8 cellular contexts compared by ENCODE assay signal in the genomic region with DNA sequence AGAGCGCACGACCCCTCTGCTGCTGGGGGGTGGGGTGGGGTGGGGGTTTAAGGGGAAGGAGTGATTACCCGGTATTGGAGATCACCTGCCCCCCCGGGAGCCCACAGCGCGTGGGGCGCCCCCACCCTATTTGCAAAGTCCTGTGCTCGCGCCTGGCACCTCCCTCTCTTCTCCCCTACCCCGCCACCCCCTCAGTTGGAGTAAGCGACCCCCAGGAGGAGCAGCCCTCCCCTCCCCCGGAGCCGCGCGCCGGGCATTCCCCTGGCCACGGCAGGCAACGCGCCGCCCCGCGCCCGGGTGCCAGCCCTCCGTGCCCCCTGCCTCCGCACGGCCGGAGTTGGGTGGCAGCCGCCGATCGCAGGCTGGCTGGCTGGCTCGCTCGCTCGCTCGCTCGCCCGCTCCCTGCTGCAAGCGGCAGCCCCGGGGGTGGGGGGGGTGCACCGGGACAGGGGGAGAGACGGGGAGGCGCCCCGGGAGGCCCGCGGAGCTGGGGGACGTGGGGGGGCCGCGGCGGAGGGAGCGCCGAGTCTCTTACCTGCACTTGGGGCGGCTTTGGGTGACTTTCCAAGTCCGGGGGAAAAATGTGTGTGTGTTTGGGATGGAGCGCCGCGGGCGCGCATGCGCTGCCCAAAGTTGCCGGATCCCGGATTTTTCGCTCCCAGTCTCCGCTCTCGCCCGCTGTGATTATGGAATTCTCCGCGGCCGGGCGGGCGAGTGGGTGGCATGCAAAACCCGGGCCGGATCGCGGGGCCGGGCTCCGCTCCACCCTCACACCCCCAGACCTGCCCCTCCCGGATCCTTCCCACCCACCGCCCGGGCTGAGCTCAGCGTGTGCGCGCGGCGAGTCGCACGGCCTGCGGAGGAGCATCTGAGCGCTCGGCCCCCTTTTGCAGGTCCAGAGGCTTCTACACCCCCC. TPM values are rescaled to one million over a fixed set of nuclear protein-coding genes. Genes with fewer than 3 reads are reported as not detected.
DNase-seq lines count a peak whose midpoint lies in the region; ATAC-seq and TF ChIP-seq lines count a peak whose summit lies in the region.

A gene with protein sequence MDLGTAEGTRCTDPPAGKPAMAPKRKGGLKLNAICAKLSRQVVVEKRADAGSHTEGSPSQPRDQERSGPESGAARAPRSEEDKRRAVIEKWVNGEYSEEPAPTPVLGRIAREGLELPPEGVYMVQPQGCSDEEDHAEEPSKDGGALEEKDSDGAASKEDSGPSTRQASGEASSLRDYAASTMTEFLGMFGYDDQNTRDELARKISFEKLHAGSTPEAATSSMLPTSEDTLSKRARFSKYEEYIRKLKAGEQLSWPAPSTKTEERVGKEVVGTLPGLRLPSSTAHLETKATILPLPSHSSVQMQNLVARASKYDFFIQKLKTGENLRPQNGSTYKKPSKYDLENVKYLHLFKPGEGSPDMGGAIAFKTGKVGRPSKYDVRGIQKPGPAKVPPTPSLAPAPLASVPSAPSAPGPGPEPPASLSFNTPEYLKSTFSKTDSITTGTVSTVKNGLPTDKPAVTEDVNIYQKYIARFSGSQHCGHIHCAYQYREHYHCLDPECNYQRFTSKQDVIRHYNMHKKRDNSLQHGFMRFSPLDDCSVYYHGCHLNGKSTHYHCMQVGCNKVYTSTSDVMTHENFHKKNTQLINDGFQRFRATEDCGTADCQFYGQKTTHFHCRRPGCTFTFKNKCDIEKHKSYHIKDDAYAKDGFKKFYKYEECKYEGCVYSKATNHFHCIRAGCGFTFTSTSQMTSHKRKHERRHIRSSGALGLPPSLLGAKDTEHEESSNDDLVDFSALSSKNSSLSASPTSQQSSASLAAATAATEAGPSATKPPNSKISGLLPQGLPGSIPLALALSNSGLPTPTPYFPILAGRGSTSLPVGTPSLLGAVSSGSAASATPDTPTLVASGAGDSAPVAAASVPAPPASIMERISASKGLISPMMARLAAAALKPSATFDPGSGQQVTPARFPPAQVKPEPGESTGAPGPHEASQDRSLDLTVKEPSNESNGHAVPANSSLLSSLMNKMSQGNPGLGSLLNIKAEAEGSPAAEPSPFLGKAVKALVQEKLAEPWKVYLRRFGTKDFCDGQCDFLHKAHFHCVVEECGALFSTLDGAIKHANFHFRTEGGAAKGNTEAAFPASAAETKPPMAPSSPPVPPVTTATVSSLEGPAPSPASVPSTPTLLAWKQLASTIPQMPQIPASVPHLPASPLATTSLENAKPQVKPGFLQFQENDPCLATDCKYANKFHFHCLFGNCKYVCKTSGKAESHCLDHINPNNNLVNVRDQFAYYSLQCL (N-terminal part only) (minus strand): TSS at position 618 of the 916 bp plus-strand sequence. CDS start 102,757 bp downstream, outside the sequence.

- in situ Hi-C loops in astrocyte of the cerebellum (cut with HindIII; ENCODE audit: low sequenced_read_pairs), result no loop called here

- H3K9me3 ChIP-seq in right cardiac atrium (ENCODE audit: control insufficient read depth, low read length), result no peaks in the 10 kb centered on the region

- H3K4me1 ChIP-seq in right cardiac atrium (ENCODE audit: control insufficient read depth, insufficient read depth, low read length), result peaks cover 2% of the 10 kb centered on the region

- peak within 1 kb of the TSS; percentile 46 for H3K4me3 ChIP-seq in astrocyte of the cerebellum (ENCODE audit: low read depth, low read length)
- H3K4me3 ChIP-seq in right cardiac atrium (ENCODE audit: low read length), result peak within 1 kb of the TSS; percentile 88

- 1% methylated on average over 88 of the region's 88 CpGs for WGBS in right cardiac atrium

- no peak for TF ChIP-seq CTCF in astrocyte of the cerebellum (IDR thresholded peaks at IDR 0.05; ENCODE audit: low read depth, low read length, missing control alignments)

- H3K27ac ChIP-seq in right cardiac atrium (ENCODE audit: low read length), result peak within 1 kb of the TSS; percentile 92

- ATAC-seq in right cardiac atrium (peak; percentile 81), HG03432 (IDR thresholded peaks at IDR 0.05; ENCODE audit: unreplicated experiment) (no peak), GM18867 (IDR thresholded peaks at IDR 0.05; ENCODE audit: unreplicated experiment) (no peak)

- no peaks in the 10 kb centered on the region for H3K27me3 ChIP-seq in right cardiac atrium (ENCODE audit: control insufficient read depth, insufficient read depth)

- DNase-seq in activated T-cell treated with anti-CD3 and anti-CD28 coated beads, Interleukin-2, amount 50 U/mL, for 48 hours, result peak; percentile 26 to 28
- DNase-seq in activated T-cell treated with anti-CD3 and anti-CD28 coated beads, Interleukin-2, amount 50 U/mL, for 1 hour, result no peak
- DNase-seq in NCI-H345 (lab: John Stamatoyannopoulos, UW), result peak; percentile 95
- peak; percentile 68 for DNase-seq in astrocyte of the cerebellum (ENCODE audit: low read depth)
- peak; percentile 81 to 92 (median 89) for DNase-seq in right cardiac atrium
- peak; percentile 35 for DNase-seq in pons (ENCODE audit: low spot score)

- intact Hi-C loops in right cardiac atrium (cut with DNase I), result loop anchor here in 3 of 4 donors (5.0 to 10.0 kb wide), 4 partner anchors 109 to 261 kb away; no protein-coding TSS in a partner anchor

RNA-seq across cellular contexts. Expression of the gene that starts here (rescaled TPM):
- total RNA-seq in right cardiac atrium, result 10 to 100 TPM; 51.0 to 98.9 (median 59.2) TPM
- 24.2 TPM for polyA plus RNA-seq in right cardiac atrium

Comparison
In these comparisons a context has a peak if more than half of its experiments do, and no peak if none do; other contexts are left out.
1. ATAC-seq: peak in right cardiac atrium (2 of 2); none in HG03432 (single experiment) and GM18867 (single experiment).